10 cellular contexts compared by ENCODE assay signal in the genomic region with DNA sequence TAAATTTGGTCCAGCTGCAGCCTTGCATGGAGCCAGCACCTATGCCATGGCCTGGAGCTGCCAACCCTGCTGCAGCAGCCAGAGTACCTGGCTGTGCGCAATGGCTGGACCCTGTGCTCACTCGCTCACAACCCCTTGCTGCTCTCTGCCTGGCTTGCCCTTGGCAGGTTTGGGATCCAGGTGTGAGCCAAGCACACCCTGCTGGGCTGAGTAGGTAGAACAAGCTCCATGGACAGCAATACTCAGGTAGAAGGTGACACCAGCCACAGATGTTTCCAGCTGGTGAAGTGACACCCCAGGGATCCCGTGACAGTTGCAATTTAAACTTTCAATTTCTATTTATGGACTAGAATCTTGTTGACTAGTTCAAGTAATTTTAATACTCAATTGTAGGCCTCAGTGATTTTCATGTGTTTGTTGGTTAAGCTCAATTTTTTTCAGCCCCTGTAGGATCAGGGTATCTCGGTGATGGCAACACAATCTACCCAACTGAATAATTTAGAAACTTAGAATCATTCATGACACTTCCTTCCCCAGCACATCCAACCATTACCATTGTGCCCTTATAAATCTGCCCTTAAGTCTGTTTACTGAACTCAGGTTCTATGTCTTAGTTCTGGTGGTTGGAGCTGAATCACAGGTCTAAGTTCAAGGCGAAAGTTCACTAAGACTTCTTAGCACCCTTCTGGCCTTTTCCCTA.
DNase-seq lines count a peak whose midpoint lies in the region; ATAC-seq and TF ChIP-seq lines count a peak whose summit lies in the region.
"Had no signal": no experiment of that assay in that cellular context is flagged by ENCODE, and none has a peak within 500 bp of the region (broad histone marks: within the 10 kb centered on the region; RNA-seq: fewer than 3 reads in every experiment).

No MANE protein-coding gene starts in this region.

- H3K4me3 ChIP-seq in colonic mucosa = no peak overlapping the region

- H3K27ac ChIP-seq in colonic mucosa = no peak overlapping the region
- H3K27ac ChIP-seq: neutrophil had no signal

- H3K27me3 ChIP-seq in colonic mucosa = no peaks in the 10 kb centered on the region
- H3K27me3 ChIP-seq: neutrophil had no signal

- intact Hi-C loops in colonic mucosa (cut with DNase I) = no loop called here

- no peak overlapping the region for H3K9ac ChIP-seq in colonic mucosa (ENCODE audit: low read depth in 2 of 2, low read length in 2 of 2)

- TF ChIP-seq CTCF in GM10266 (IDR thresholded peaks at IDR 0.05; ENCODE audit: control insufficient read depth, insufficient read depth, low read depth, missing control alignments) (no peak), colonic mucosa (IDR thresholded peaks at IDR 0.05) (no peak)

- no peaks in the 10 kb centered on the region for H3K9me3 ChIP-seq in colonic mucosa
- H3K9me3 ChIP-seq: neutrophil had no signal

- DNase-seq in activated effector memory CD4-positive, alpha-beta T cell treated with anti-CD3 and anti-CD28 coated beads, Interleukin-2, amount 50 U/mL, for 16 hours = peak; percentile 68
- peak; percentile 14 to 18 for DNase-seq in stimulated activated CD4-positive, alpha-beta T cell treated with anti-CD3 and anti-CD28 coated beads, Interleukin-2, amount 100 ng/mL, for 24 hours
- no peak for DNase-seq in SIG-M5 treated with dmso at 0.1 percent for 504 hours (lab: John Stamatoyannopoulos, UW; ENCODE audit: unreplicated experiment)
- no peak for DNase-seq in NCI-H226
- no peak for DNase-seq in GM10266 (ENCODE audit: extremely low spot score)
- DNase-seq in colonic mucosa = no peak
- DNase-seq: RPMI8226 had no signal

- H3K36me3 ChIP-seq in colonic mucosa = no peaks in the 10 kb centered on the region
- H3K36me3 ChIP-seq: neutrophil had no signal

- no peaks in the 10 kb centered on the region for H3K4me1 ChIP-seq in colonic mucosa

- ATAC-seq in GM18909 (IDR thresholded peaks at IDR 0.05; ENCODE audit: poor library complexity, unreplicated experiment) (peak; percentile 90), HG03159 (IDR thresholded peaks at IDR 0.05; ENCODE audit: unreplicated experiment) (peak; percentile 74)

Comparison
In these comparisons a context has a peak if more than half of its experiments do, and no peak if none do; other contexts are left out.
1. DNase-seq: peak in activated effector memory CD4-positive, alpha-beta T cell treated with anti-CD3 and anti-CD28 coated beads, Interleukin-2, amount 50 U/mL, for 16 hours (single experiment) and stimulated activated CD4-positive, alpha-beta T cell treated with anti-CD3 and anti-CD28 coated beads, Interleukin-2, amount 100 ng/mL, for 24 hours (2 of 2); none in SIG-M5 treated with dmso at 0.1 percent for 504 hours (single experiment), NCI-H226 (single experiment), GM10266 (single experiment) and colonic mucosa (single experiment).